15 cellular contexts compared by ENCODE assay signal in genomic region chr10:78688221-78688944, GRCh38.
DNase-seq lines count a peak whose midpoint lies in the region; ATAC-seq, FAIRE-seq and TF ChIP-seq lines count a peak whose summit lies in the region.
"Had no signal": no experiment of that assay in that cellular context is flagged by ENCODE, and none has a peak within 500 bp of the region (broad histone marks: within the 10 kb centered on the region; RNA-seq: fewer than 3 reads in every experiment).

No MANE protein-coding gene starts in this region.

- H3K9me3 ChIP-seq in small intestine (ENCODE audit: control insufficient read depth, low read depth): no peaks in the 10 kb centered on the region
- H3K9me3 ChIP-seq: lower lobe of right lung, spleen had no signal

- no peaks in the 10 kb centered on the region for H3K27me3 ChIP-seq in small intestine (ENCODE audit: control insufficient read depth in 2 of 2, insufficient read depth in 2 of 2, low read length in 2 of 2)

- ATAC-seq in HG03521 (IDR thresholded peaks at IDR 0.05; ENCODE audit: unreplicated experiment): no peak
- ATAC-seq: lower lobe of right lung had no signal

- DNase-seq in kidney tubule cell (ENCODE audit: low spot score) (peak; percentile 65), frontal cortex (ENCODE audit: low spot score in 2 of 2) (no peak), A172 (ENCODE audit: low spot score) (no peak), small intestine (no peak)
- DNase-seq: activated CD4-positive, alpha-beta T cell treated with anti-CD3 and anti-CD28 coated beads, Interleukin-2, amount 10 ng/mL, durations not matched to agents 7 days and 5 days; activated T-cell treated with anti-CD3 and anti-CD28 coated beads, Interleukin-2, amount 50 U/mL, for 48 hours; erythroblast; lower lobe of right lung; spleen; T-helper 9 cell had no signal

- WGBS in small intestine, 3 donors: 65 to 75% (median 73%) methylated on average over 6 of the region's 6 CpGs

- no peaks in the 10 kb centered on the region for H3K36me3 ChIP-seq in small intestine (ENCODE audit: control insufficient read depth in 2 of 2, insufficient read depth in 2 of 2, low read length in 2 of 2)
- H3K36me3 ChIP-seq: lower lobe of right lung, spleen had no signal

- TF ChIP-seq EP300 in Ishikawa (IDR thresholded peaks at IDR 0.05; ENCODE audit: borderline replicate concordance): no peak

- TF ChIP-seq RAD21 in Ishikawa (IDR thresholded peaks at IDR 0.05; ENCODE audit: low read depth): no peak

- peak overlapping the region; percentile 77 for H3K27ac ChIP-seq in cingulate gyrus (ENCODE audit: low read depth, low read length)
- peak overlapping the region; percentile 60 for H3K27ac ChIP-seq in temporal lobe (ENCODE audit: low read depth, low read length)
- no peak overlapping the region for H3K27ac ChIP-seq in small intestine (ENCODE audit: low read depth in 1 of 2, low read length in 1 of 2)
- H3K27ac ChIP-seq: C4-2B, lower lobe of right lung, spleen had no signal

- no peaks in the 10 kb centered on the region for H3K4me1 ChIP-seq in small intestine (ENCODE audit: control insufficient read depth in 2 of 2, insufficient read depth in 1 of 2, low read depth in 1 of 2, low read length in 1 of 2)
- H3K4me1 ChIP-seq: lower lobe of right lung had no signal

- no peak for FAIRE-seq in frontal cortex (lab: Jason Lieb, UNC)
- FAIRE-seq in small intestine (lab: Jason Lieb, UNC): no peak

- no peak overlapping the region for H3K4me3 ChIP-seq in small intestine (ENCODE audit: low read depth in 1 of 2, low read length in 2 of 2)
- H3K4me3 ChIP-seq: lower lobe of right lung, spleen had no signal

TF ChIP-seq in Ishikawa, 13 proteins besides CTCF, POLR2A, EP300 and RAD21:
- TF ChIP-seq TEAD4 (IDR thresholded peaks at IDR 0.05): peak; percentile 52
- TF ChIP-seq, protein P1, sequence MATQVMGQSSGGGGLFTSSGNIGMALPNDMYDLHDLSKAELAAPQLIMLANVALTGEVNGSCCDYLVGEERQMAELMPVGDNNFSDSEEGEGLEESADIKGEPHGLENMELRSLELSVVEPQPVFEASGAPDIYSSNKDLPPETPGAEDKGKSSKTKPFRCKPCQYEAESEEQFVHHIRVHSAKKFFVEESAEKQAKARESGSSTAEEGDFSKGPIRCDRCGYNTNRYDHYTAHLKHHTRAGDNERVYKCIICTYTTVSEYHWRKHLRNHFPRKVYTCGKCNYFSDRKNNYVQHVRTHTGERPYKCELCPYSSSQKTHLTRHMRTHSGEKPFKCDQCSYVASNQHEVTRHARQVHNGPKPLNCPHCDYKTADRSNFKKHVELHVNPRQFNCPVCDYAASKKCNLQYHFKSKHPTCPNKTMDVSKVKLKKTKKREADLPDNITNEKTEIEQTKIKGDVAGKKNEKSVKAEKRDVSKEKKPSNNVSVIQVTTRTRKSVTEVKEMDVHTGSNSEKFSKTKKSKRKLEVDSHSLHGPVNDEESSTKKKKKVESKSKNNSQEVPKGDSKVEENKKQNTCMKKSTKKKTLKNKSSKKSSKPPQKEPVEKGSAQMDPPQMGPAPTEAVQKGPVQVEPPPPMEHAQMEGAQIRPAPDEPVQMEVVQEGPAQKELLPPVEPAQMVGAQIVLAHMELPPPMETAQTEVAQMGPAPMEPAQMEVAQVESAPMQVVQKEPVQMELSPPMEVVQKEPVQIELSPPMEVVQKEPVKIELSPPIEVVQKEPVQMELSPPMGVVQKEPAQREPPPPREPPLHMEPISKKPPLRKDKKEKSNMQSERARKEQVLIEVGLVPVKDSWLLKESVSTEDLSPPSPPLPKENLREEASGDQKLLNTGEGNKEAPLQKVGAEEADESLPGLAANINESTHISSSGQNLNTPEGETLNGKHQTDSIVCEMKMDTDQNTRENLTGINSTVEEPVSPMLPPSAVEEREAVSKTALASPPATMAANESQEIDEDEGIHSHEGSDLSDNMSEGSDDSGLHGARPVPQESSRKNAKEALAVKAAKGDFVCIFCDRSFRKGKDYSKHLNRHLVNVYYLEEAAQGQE (IDR thresholded peaks at IDR 0.05; ENCODE audit: low read depth): no peak

Comparison
In these comparisons a context has a peak if more than half of its experiments do, and no peak if none do; other contexts are left out.
1. H3K27ac ChIP-seq: peak in cingulate gyrus (single experiment) and temporal lobe (single experiment); none in small intestine (0 of 2).